12 cellular contexts compared by ENCODE assay signal in genomic region chr11:85109141-85109540, GRCh38.
DNase-seq lines count a peak whose midpoint lies in the region; ATAC-seq and TF ChIP-seq lines count a peak whose summit lies in the region.
"Had no signal": no experiment of that assay in that cellular context is flagged by ENCODE, and none has a peak within 500 bp of the region (broad histone marks: within the 10 kb centered on the region; RNA-seq: fewer than 3 reads in every experiment).

No MANE protein-coding gene starts in this region.

- H3K4me3 Mint-ChIP-seq in activated CD8-positive, alpha-beta T cell treated with anti-CD3 and anti-CD28 coated beads, Interleukin-2, amount 10 ng/mL, durations not matched to agents 7 days and 5 days: no peak overlapping the region
- H3K4me3 Mint-ChIP-seq in immature natural killer cell: no peak overlapping the region
- H3K4me3 Mint-ChIP-seq: naive thymus-derived CD4-positive, alpha-beta T cell had no signal

- no peaks in the 10 kb centered on the region for H3K36me3 Mint-ChIP-seq in activated CD8-positive, alpha-beta T cell treated with anti-CD3 and anti-CD28 coated beads, Interleukin-2, amount 10 ng/mL, durations not matched to agents 7 days and 5 days (ENCODE audit: low read depth)
- H3K36me3 Mint-ChIP-seq in immature natural killer cell: no peaks in the 10 kb centered on the region

- no peaks in the 10 kb centered on the region for H3K27me3 Mint-ChIP-seq in activated CD8-positive, alpha-beta T cell treated with anti-CD3 and anti-CD28 coated beads, Interleukin-2, amount 10 ng/mL, durations not matched to agents 7 days and 5 days (ENCODE audit: low read depth)
- peaks cover 0 to 2% (median 1%) of the 10 kb centered on the region in 3 donors for H3K27me3 Mint-ChIP-seq in immature natural killer cell (ENCODE audit: low read depth in 3 of 3)
- H3K27me3 Mint-ChIP-seq: naive thymus-derived CD4-positive, alpha-beta T cell had no signal

- no peak for TF ChIP-seq CTCF in GM10266 (IDR thresholded peaks at IDR 0.05; ENCODE audit: control insufficient read depth, insufficient read depth, low read depth, missing control alignments)

- POLR2A ChIA-PET in activated CD8-positive, alpha-beta T cell treated with anti-CD3 and anti-CD28 coated beads, Interleukin-2, amount 10 ng/mL, durations not matched to agents 7 days and 5 days (lab: Charles Lee): no interaction called here

- H3K9me3 Mint-ChIP-seq in activated CD8-positive, alpha-beta T cell treated with anti-CD3 and anti-CD28 coated beads, Interleukin-2, amount 10 ng/mL, durations not matched to agents 7 days and 5 days (ENCODE audit: insufficient read depth): peaks cover 9% of the 10 kb centered on the region
- H3K9me3 Mint-ChIP-seq in immature natural killer cell: peaks cover 10 to 56% (median 30%) of the 10 kb centered on the region in 6 donors

- H3K4me1 Mint-ChIP-seq in activated CD8-positive, alpha-beta T cell treated with anti-CD3 and anti-CD28 coated beads, Interleukin-2, amount 10 ng/mL, durations not matched to agents 7 days and 5 days (ENCODE audit: low read depth): peaks cover 6% of the 10 kb centered on the region
- H3K4me1 Mint-ChIP-seq in immature natural killer cell: no peaks in the 10 kb centered on the region

- ATAC-seq in GM19395 (IDR thresholded peaks at IDR 0.05; ENCODE audit: unreplicated experiment) (peak; percentile 82), HG02678 (IDR thresholded peaks at IDR 0.05; ENCODE audit: unreplicated experiment) (peak; percentile 68), HG03378 (IDR thresholded peaks at IDR 0.05; ENCODE audit: unreplicated experiment) (peak; percentile 61), left ventricle myocardium superior (no peak)
- no peak for ATAC-seq in activated CD8-positive, alpha-beta T cell treated with anti-CD3 and anti-CD28 coated beads, Interleukin-2, amount 10 ng/mL, durations not matched to agents 7 days and 5 days
- ATAC-seq: A549; esophagus mucosa; naive thymus-derived CD4-positive, alpha-beta T cell had no signal

- CTCF ChIA-PET in activated CD8-positive, alpha-beta T cell treated with anti-CD3 and anti-CD28 coated beads, Interleukin-2, amount 10 ng/mL, durations not matched to agents 7 days and 5 days (lab: Charles Lee): no interaction called here

- no peak overlapping the region for H3K27ac Mint-ChIP-seq in activated CD8-positive, alpha-beta T cell treated with anti-CD3 and anti-CD28 coated beads, Interleukin-2, amount 10 ng/mL, durations not matched to agents 7 days and 5 days
- no peak overlapping the region for H3K27ac Mint-ChIP-seq in immature natural killer cell
- H3K27ac Mint-ChIP-seq: naive thymus-derived CD4-positive, alpha-beta T cell had no signal

- DNase-seq in GM10266 (ENCODE audit: extremely low spot score) (peak; percentile 11), iPS-NIHi7 (ENCODE audit: extremely low spot score) (no peak), left ventricle myocardium superior (no peak), immature natural killer cell (no peak)
- DNase-seq in activated CD8-positive, alpha-beta T cell treated with anti-CD3 and anti-CD28 coated beads, Interleukin-2, amount 10 ng/mL, durations not matched to agents 7 days and 5 days: no peak
- DNase-seq: naive thymus-derived CD4-positive, alpha-beta T cell; NCI-H345 had no signal

- intact Hi-C loops in left ventricle myocardium superior (cut with micrococcal nuclease): no loop called here

Comparison
In these comparisons a context has a peak if more than half of its experiments do, and no peak if none do; other contexts are left out.
1. ATAC-seq: peak in GM19395 (single experiment), HG02678 (single experiment) and HG03378 (single experiment); none in activated CD8-positive, alpha-beta T cell treated with anti-CD3 and anti-CD28 coated beads, Interleukin-2, amount 10 ng/mL, durations not matched to agents 7 days and 5 days (single experiment) and left ventricle myocardium superior (single experiment).